8 cellular contexts compared by ENCODE assay signal in genomic region chr17:81488276-81488860, GRCh38. TPM values are rescaled to one million over a fixed set of nuclear protein-coding genes. Genes with fewer than 3 reads are reported as not detected.
A peak's percentile ranks its signal among the peaks of the same experiment; 100 is the strongest.
DNase-seq lines count a peak whose midpoint lies in the region; ATAC-seq and TF ChIP-seq lines count a peak whose summit lies in the region.

No MANE protein-coding gene starts in this region.

- DNase-seq in BE2C (no peak), dorsolateral prefrontal cortex (no peak), CD1c-positive myeloid dendritic cell (ENCODE audit: extremely low spot score) (no peak)

- H3K9ac ChIP-seq in muscle layer of colon (ENCODE audit: low read length) = no peak overlapping the region

- H3K27me3 ChIP-seq in BE2C (no peaks in the 10 kb centered on the region), dorsolateral prefrontal cortex (no peaks in the 10 kb centered on the region), muscle layer of colon (ENCODE audit: control insufficient read depth in 1 of 2, insufficient read depth in 2 of 2, low read length in 2 of 2) (peaks cover 0 to 13% of the 10 kb centered on the region in 2 donors)

- H3K4me3 ChIP-seq in BE2C (ENCODE audit: low read depth, low read length) (peak overlapping the region; percentile 29), dorsolateral prefrontal cortex (peak overlapping the region; percentile 61 to 95 (median 80)), muscle layer of colon (ENCODE audit: low read depth in 1 of 2, low read length in 2 of 2) (peak overlapping the region; percentile 49 to 63)

- H3K27ac ChIP-seq in dorsolateral prefrontal cortex (peak overlapping the region in 55 of 59 donors; percentile 16 to 95 (median 78)), muscle layer of colon (ENCODE audit: low read depth, low read length) (peak overlapping the region; percentile 28)

- H3K9me3 ChIP-seq in BE2C = no peaks in the 10 kb centered on the region
- no peaks in the 10 kb centered on the region for H3K9me3 ChIP-seq in muscle layer of colon (ENCODE audit: low read length)

- TF ChIP-seq CTCF in BE2C (IDR thresholded peaks at IDR 0.05; ENCODE audit: low read depth, low read length) (no peak), dorsolateral prefrontal cortex (IDR thresholded peaks at IDR 0.05 in 54 of 56, conservative IDR thresholded peaks at IDR 0.05 in 2 of 56; ENCODE audit: low read depth in 1 of 56, partially characterized antibody in 56 of 56) (peak in 2 of 56 donors; percentile 3 to 4)

- H3K36me3 ChIP-seq in BE2C = no peaks in the 10 kb centered on the region
- no peaks in the 10 kb centered on the region for H3K36me3 ChIP-seq in muscle layer of colon (ENCODE audit: insufficient read depth, low read length)

- intact Hi-C loops in dorsolateral prefrontal cortex (cut with DNase I) = loop anchor here in 1 of 2 donors (2.0 kb wide), 1 partner anchor 20 kb away; no protein-coding TSS in a partner anchor

- H3K4me1 ChIP-seq in BE2C (peaks cover 14% of the 10 kb centered on the region), muscle layer of colon (ENCODE audit: insufficient read depth, low read length) (peaks cover 16% of the 10 kb centered on the region)

- ATAC-seq in HG02840 (IDR thresholded peaks at IDR 0.05; ENCODE audit: low FRiP score, unreplicated experiment) = peak; percentile 16
- no peak for ATAC-seq in HG03354 (IDR thresholded peaks at IDR 0.05; ENCODE audit: poor library complexity, severe bottlenecking, unreplicated experiment)
- no peak for ATAC-seq in HG02885 (IDR thresholded peaks at IDR 0.05; ENCODE audit: poor library complexity, unreplicated experiment)
- no peak for ATAC-seq in GM19324 (IDR thresholded peaks at IDR 0.05; ENCODE audit: low FRiP score, unreplicated experiment)

RNA-seq across cellular contexts. Expression of gene ACTG1, which starts 24.2 kb away (rescaled TPM):
- polyA plus RNA-seq in BE2C (2012; ENCODE audit: insufficient read depth, insufficient read length, low read depth) = 2,263 TPM
- total RNA-seq in dorsolateral prefrontal cortex = 1,000 to 10,000 TPM in 85 of 120 experiments, 100 to 1,000 TPM in 35; 558 to 1,589 (median 1,117) TPM

RNA-seq across cellular contexts. Expression of gene FSCN2, which starts 39.8 kb away (rescaled TPM):
- 2.4 TPM for polyA plus RNA-seq in BE2C (2012; ENCODE audit: insufficient read depth, insufficient read length, low read depth)
- total RNA-seq in dorsolateral prefrontal cortex = 1 to 10 TPM in 111 of 120 experiments, under 1 TPM in 9; 0.52 to 5.1 (median 2.0) TPM

Comparison
In these comparisons a context has a peak if more than half of its experiments do, and no peak if none do; other contexts are left out.
1. H3K4me3 ChIP-seq: peak in every context shown above with its lines; median percentile 80 in dorsolateral prefrontal cortex; 56 in muscle layer of colon; 29 in BE2C.